Comparison of ENCODE assay signal across 21 cellular contexts in the genomic region with DNA sequence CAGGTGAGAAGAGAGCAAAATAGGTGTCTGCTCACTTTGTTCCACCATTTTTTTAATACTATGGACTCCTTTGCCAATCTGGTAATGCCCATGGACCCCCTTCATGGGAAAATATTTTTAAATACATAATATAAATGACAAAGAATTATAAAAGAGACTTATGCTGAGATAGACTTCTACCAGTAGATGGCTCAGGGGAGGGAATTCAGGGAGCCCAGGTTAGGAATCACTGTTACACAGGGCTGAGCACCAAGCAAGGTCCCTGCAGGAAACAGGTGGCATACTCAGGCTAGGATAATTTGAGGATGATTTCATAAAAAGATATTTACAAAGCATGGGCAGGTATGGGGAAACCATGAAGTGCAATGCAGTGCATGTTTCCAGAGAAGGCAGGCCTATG.
DNase-seq lines count a peak whose midpoint lies in the region; ATAC-seq and TF ChIP-seq lines count a peak whose summit lies in the region.
"Had no signal": no experiment of that assay in that cellular context is flagged by ENCODE, and none has a peak within 500 bp of the region (broad histone marks: within the 10 kb centered on the region; RNA-seq: fewer than 3 reads in every experiment).

No MANE protein-coding gene starts in this region.

- peaks cover 25% of the 10 kb centered on the region for H3K4me1 ChIP-seq in GM23338 (ENCODE audit: insufficient read depth)
- no peaks in the 10 kb centered on the region for H3K4me1 ChIP-seq in foreskin keratinocyte
- H3K4me1 ChIP-seq: BE2C, SJCRH30 had no signal

- peaks cover 36% of the 10 kb centered on the region for H3K4me1 Mint-ChIP-seq in GM23338

- H3K36me3 ChIP-seq in GM23338 (ENCODE audit: insufficient read depth) = no peaks in the 10 kb centered on the region
- H3K36me3 ChIP-seq: BE2C, SJCRH30 had no signal

- DNase-seq in GM23338 (ENCODE audit: low spot score) = peak; percentile 18
- DNase-seq in left lobe of liver (ENCODE audit: low spot score) = no peak
- DNase-seq in activated gamma-delta T cell treated with Interleukin-2 at 50 U/mL for 16 hours = no peak
- no peak for DNase-seq in foreskin keratinocyte
- no peak for DNase-seq in NCI-H1092 (lab: John Stamatoyannopoulos, UW)
- DNase-seq: BE2C; CD4-positive, CD25-positive, alpha-beta regulatory T cell; COR-L47; DMS153; MM.1S; NCI-H1092 treated with DMSO at 0.1 percent for 48 hours; NCI-H1436 treated with DMSO at 0.1 percent for 48 hours; NCI-H1930; NCI-H2227 treated with DMSO at 0.1 percent for 48 hours; NCI-H510A; NCI-H748 treated with DMSO at 0.1 percent for 48 hours; OCI-M1; SJCRH30 had no signal

- H3K4me3 Mint-ChIP-seq in GM23338 = no peak overlapping the region
- H3K4me3 Mint-ChIP-seq: CD4-positive, CD25-positive, alpha-beta regulatory T cell had no signal

- no peaks in the 10 kb centered on the region for H3K27me3 ChIP-seq in GM23338 (ENCODE audit: insufficient read depth)
- no peaks in the 10 kb centered on the region for H3K27me3 ChIP-seq in foreskin keratinocyte
- H3K27me3 ChIP-seq: BE2C had no signal

- H3K27ac ChIP-seq in C4-2B (no peak overlapping the region), GM23338 (ENCODE audit: low read depth) (no peak overlapping the region), VCaP (no peak overlapping the region), foreskin keratinocyte (no peak overlapping the region)
- H3K27ac ChIP-seq: SJCRH30 had no signal

- H3K4me3 ChIP-seq in GM23338 = no peak overlapping the region
- H3K4me3 ChIP-seq: K562, SJCRH30 had no signal

- H3K79me2 ChIP-seq in GM23338 (replicated peaks; ENCODE audit: insufficient read depth) = peaks cover 10% of the 10 kb centered on the region; the same call in 1 of the 2 replicates

- H3K27ac Mint-ChIP-seq in GM23338 = no peak overlapping the region
- H3K27ac Mint-ChIP-seq: CD4-positive, CD25-positive, alpha-beta regulatory T cell had no signal

- TF ChIP-seq CTCF in C4-2B (conservative IDR thresholded peaks at IDR 0.05) = peak; percentile 41
- TF ChIP-seq CTCF in GM23338 (conservative IDR thresholded peaks at IDR 0.05; ENCODE audit: low read depth in 2 of 2) = peak; percentile 23 to 30; a peak in 3 of 4 replicates
- TF ChIP-seq CTCF in VCaP (conservative IDR thresholded peaks at IDR 0.05) = peak; percentile 29; the same call in 1 of the 2 replicates
- TF ChIP-seq CTCF in foreskin keratinocyte (conservative IDR thresholded peaks at IDR 0.05) = no peak

- peaks cover 6% of the 10 kb centered on the region; the same call in 1 of the 2 replicates for H3K9me2 ChIP-seq in GM23338 (ENCODE audit: insufficient read depth)

- peaks cover 2% of the 10 kb centered on the region for H3K27me3 Mint-ChIP-seq in GM23338 (ENCODE audit: insufficient read depth, low read depth, poor library complexity)

- H3F3A ChIP-seq in GM23338 (replicated peaks; ENCODE audit: low read depth) = no peaks in the 10 kb centered on the region

- H3K4me2 ChIP-seq in GM23338 = no peak overlapping the region

- H2AFZ ChIP-seq in GM23338 = no peak overlapping the region

- H3K9me3 Mint-ChIP-seq in GM23338 = no peaks in the 10 kb centered on the region

- no peaks in the 10 kb centered on the region; the same call in 2 of the 3 replicates for H3K36me3 Mint-ChIP-seq in GM23338 (ENCODE audit: low read depth)

- peak; percentile 58; the same call in 2 of the 3 replicates for ATAC-seq in GM23338
- peak; percentile 38 for ATAC-seq in left lobe of liver
- no peak for ATAC-seq in foreskin keratinocyte
- ATAC-seq: K562 had no signal

- no peaks in the 10 kb centered on the region; the same call in none of the 2 replicates for H4K20me1 ChIP-seq in GM23338 (replicated peaks; ENCODE audit: insufficient read depth)

TF ChIP-seq in GM23338, 12 proteins besides CTCF, POLR2A, EP300 and RAD21:
- TF ChIP-seq, protein P1, sequence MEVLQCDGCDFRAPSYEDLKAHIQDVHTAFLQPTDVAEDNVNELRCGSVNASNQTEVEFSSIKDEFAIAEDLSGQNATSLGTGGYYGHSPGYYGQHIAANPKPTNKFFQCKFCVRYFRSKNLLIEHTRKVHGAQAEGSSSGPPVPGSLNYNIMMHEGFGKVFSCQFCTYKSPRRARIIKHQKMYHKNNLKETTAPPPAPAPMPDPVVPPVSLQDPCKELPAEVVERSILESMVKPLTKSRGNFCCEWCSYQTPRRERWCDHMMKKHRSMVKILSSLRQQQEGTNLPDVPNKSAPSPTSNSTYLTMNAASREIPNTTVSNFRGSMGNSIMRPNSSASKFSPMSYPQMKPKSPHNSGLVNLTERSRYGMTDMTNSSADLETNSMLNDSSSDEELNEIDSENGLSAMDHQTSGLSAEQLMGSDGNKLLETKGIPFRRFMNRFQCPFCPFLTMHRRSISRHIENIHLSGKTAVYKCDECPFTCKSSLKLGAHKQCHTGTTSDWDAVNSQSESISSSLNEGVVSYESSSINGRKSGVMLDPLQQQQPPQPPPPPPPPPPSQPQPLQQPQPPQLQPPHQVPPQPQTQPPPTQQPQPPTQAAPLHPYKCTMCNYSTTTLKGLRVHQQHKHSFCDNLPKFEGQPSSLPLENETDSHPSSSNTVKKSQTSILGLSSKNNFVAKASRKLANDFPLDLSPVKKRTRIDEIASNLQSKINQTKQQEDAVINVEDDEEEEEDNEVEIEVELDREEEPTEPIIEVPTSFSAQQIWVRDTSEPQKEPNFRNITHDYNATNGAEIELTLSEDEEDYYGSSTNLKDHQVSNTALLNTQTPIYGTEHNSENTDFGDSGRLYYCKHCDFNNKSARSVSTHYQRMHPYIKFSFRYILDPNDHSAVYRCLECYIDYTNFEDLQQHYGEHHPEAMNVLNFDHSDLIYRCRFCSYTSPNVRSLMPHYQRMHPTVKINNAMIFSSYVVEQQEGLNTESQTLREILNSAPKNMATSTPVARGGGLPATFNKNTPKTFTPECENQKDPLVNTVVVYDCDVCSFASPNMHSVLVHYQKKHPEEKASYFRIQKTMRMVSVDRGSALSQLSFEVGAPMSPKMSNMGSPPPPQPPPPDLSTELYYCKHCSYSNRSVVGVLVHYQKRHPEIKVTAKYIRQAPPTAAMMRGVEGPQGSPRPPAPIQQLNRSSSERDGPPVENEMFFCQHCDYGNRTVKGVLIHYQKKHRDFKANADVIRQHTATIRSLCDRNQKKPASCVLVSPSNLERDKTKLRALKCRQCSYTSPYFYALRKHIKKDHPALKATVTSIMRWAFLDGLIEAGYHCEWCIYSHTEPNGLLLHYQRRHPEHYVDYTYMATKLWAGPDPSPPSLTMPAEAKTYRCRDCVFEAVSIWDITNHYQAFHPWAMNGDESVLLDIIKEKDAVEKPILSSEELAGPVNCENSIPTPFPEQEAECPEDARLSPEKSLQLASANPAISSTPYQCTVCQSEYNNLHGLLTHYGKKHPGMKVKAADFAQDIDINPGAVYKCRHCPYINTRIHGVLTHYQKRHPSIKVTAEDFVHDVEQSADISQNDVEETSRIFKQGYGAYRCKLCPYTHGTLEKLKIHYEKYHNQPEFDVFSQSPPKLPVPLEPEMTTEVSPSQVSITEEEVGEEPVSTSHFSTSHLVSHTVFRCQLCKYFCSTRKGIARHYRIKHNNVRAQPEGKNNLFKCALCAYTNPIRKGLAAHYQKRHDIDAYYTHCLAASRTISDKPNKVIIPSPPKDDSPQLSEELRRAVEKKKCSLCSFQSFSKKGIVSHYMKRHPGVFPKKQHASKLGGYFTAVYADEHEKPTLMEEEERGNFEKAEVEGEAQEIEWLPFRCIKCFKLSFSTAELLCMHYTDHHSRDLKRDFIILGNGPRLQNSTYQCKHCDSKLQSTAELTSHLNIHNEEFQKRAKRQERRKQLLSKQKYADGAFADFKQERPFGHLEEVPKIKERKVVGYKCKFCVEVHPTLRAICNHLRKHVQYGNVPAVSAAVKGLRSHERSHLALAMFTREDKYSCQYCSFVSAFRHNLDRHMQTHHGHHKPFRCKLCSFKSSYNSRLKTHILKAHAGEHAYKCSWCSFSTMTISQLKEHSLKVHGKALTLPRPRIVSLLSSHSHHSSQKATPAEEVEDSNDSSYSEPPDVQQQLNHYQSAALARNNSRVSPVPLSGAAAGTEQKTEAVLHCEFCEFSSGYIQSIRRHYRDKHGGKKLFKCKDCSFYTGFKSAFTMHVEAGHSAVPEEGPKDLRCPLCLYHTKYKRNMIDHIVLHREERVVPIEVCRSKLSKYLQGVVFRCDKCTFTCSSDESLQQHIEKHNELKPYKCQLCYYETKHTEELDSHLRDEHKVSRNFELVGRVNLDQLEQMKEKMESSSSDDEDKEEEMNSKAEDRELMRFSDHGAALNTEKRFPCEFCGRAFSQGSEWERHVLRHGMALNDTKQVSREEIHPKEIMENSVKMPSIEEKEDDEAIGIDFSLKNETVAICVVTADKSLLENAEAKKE (CRISPR knock-in tag; IDR thresholded peaks at IDR 0.05) = no peak
- TF ChIP-seq NANOG (IDR thresholded peaks at IDR 0.05; ENCODE audit: borderline replicate concordance) = no peak
- TF ChIP-seq EZH2phosphoT487 (IDR thresholded peaks at IDR 0.05; ENCODE audit: unreplicated experiment) = no peak
